Comparison of ENCODE assay signal across 21 cellular contexts in the genomic region with DNA sequence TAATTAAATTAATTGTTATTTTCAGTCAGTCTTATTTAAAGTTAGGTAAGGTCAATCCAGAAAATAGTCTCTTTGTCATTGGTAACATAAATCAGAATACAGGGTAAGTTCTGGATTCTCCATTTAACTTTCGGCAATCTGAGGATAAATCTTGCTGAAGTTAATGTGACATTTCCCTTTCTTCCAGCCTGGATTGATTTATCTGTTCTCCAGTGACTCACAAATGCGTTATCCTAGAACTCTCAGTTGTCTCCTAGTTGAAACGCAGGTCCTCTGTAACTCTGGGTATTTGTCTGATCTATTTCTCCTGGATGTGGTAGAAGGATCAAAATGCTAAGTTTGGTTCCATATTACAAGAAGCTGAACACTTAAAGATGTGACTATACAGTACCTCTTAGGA. TPM values are rescaled to one million over a fixed set of nuclear protein-coding genes. Genes with fewer than 3 reads are reported as not detected.
DNase-seq lines count a peak whose midpoint lies in the region; ATAC-seq, FAIRE-seq and TF ChIP-seq lines count a peak whose summit lies in the region.
"Had no signal": no experiment of that assay in that cellular context is flagged by ENCODE, and none has a peak within 500 bp of the region (broad histone marks: within the 10 kb centered on the region; RNA-seq: fewer than 3 reads in every experiment).

No MANE protein-coding gene starts in this region.

- H3K27ac Mint-ChIP-seq in nephron progenitor cell: peak overlapping the region; percentile 58
- H3K27ac Mint-ChIP-seq: CD8-positive, alpha-beta memory T cell; H9; HFFc6 had no signal

- no peak for TF ChIP-seq CTCF in K562 (IDR thresholded peaks at IDR 0.05 in 2 of 3, conservative IDR thresholded peaks at IDR 0.05 in 1 of 3; ENCODE audit: insufficient read depth in 2 of 3, low read depth in 1 of 3, low read length in 3 of 3)
- no peak for TF ChIP-seq CTCF in fibroblast of villous mesenchyme (IDR thresholded peaks at IDR 0.05; ENCODE audit: insufficient read depth, low read depth, low read length)
- TF ChIP-seq CTCF in nephron progenitor cell (IDR thresholded peaks at IDR 0.05): no peak
- no peak for TF ChIP-seq CTCF in vagina (IDR thresholded peaks at IDR 0.05)

- H3K4me2 ChIP-seq in K562 (ENCODE audit: insufficient read depth, low read length): no peak overlapping the region
- no peak overlapping the region for H3K4me2 ChIP-seq in mesendoderm (ENCODE audit: low read length)
- H3K4me2 ChIP-seq: BLaER1 had no signal

- H2AK5ac ChIP-seq in mesendoderm (ENCODE audit: low read length): no peak overlapping the region

- intact Hi-C loops in K562 (cut with micrococcal nuclease): no loop called here
- intact Hi-C loops in vagina (cut with DNase I): no loop called here

- H3K4ac ChIP-seq in mesendoderm (ENCODE audit: low read depth, low read length): no peak overlapping the region

- no peak for ATAC-seq in K562
- ATAC-seq: HepG2 had no signal

- H3K36me3 ChIP-seq in K562 (ENCODE audit: control insufficient read depth, insufficient read depth, low read length) (no peaks in the 10 kb centered on the region), vagina (no peaks in the 10 kb centered on the region), mesendoderm (ENCODE audit: control insufficient read depth, insufficient read depth, low read length) (no peaks in the 10 kb centered on the region)
- H3K36me3 ChIP-seq: BLaER1 had no signal

- no peaks in the 10 kb centered on the region for H3K9me3 Mint-ChIP-seq in nephron progenitor cell
- H3K9me3 Mint-ChIP-seq: H9 had no signal

- no peak overlapping the region for H3K23ac ChIP-seq in mesendoderm (ENCODE audit: low read length)

- H3K36me3 Mint-ChIP-seq in nephron progenitor cell (ENCODE audit: low read depth): no peaks in the 10 kb centered on the region
- H3K36me3 Mint-ChIP-seq: CD8-positive, alpha-beta memory T cell had no signal

- H4K20me1 ChIP-seq in K562 (replicated peaks; ENCODE audit: control insufficient read depth, insufficient read depth, low read length): no peaks in the 10 kb centered on the region
- H4K20me1 ChIP-seq: BLaER1 had no signal

- H2BK5ac ChIP-seq in mesendoderm (ENCODE audit: low read length): no peak overlapping the region

- no peak overlapping the region for H4K5ac ChIP-seq in mesendoderm (ENCODE audit: low read length)

- no peaks in the 10 kb centered on the region for H3K27me3 ChIP-seq in K562 (ENCODE audit: control insufficient read depth in 2 of 2, insufficient read depth in 2 of 2, low read length in 2 of 2)
- H3K27me3 ChIP-seq in vagina: no peaks in the 10 kb centered on the region
- H3K27me3 ChIP-seq in mesendoderm (ENCODE audit: insufficient read depth, low read length, poor library complexity): no peaks in the 10 kb centered on the region
- H3K27me3 ChIP-seq: BLaER1 had no signal

- CTCF ChIA-PET in K562 (lab: Yijun Ruan, JAX; ENCODE audit: low intra/inter-chr PET ratio): no interaction called here

- TF ChIP-seq EP300 in K562 (IDR thresholded peaks at IDR 0.05; ENCODE audit: low read length): no peak

- H2AFZ ChIP-seq in K562 (ENCODE audit: low read depth, low read length): no peak overlapping the region
- H2AFZ ChIP-seq: GM23248 had no signal

- WGBS in K562 (ENCODE audit: insufficient coverage, low coverage, missing lambda C conversion rate): 3% methylated on average over 3 of the region's 3 CpGs
- no CpG with 5 or more reads among the region's 3 CpGs for WGBS in mesendoderm (ENCODE audit: extremely low coverage, insufficient coverage, low lambda C conversion rate)

- H3K9me3 ChIP-seq in K562 (replicated peaks; ENCODE audit: control insufficient read depth, insufficient read depth, low read depth, low read length): no peaks in the 10 kb centered on the region
- H3K9me3 ChIP-seq in vagina: no peaks in the 10 kb centered on the region
- H3K9me3 ChIP-seq: BLaER1 had no signal

- FAIRE-seq in K562 (lab: Jason Lieb, UNC) (no peak), GM12892 (lab: Jason Lieb, UNC) (no peak)
- FAIRE-seq: GM18507, HepG2 had no signal

- peaks cover 0 to 3% of the 10 kb centered on the region in 2 experiments; a peak in 3 of 5 replicates for H3K4me1 ChIP-seq in K562 (replicated peaks in 1 of 2; ENCODE audit: control insufficient read depth in 2 of 2, insufficient read depth in 2 of 2, low read length in 2 of 2)
- no peaks in the 10 kb centered on the region for H3K4me1 ChIP-seq in vagina
- H3K4me1 ChIP-seq in mesendoderm (ENCODE audit: control insufficient read depth, low read depth, low read length): no peaks in the 10 kb centered on the region
- H3K4me1 ChIP-seq: BLaER1 had no signal

- no peaks in the 10 kb centered on the region for H3K27me3 Mint-ChIP-seq in nephron progenitor cell (ENCODE audit: low read depth, poor library complexity)

- H3K56ac ChIP-seq in mesendoderm (ENCODE audit: low read length): no peak overlapping the region

- POLR2A ChIA-PET in K562 (lab: Yijun Ruan, JAX): no interaction called here

- H3K18ac ChIP-seq in mesendoderm (ENCODE audit: low read length): no peak overlapping the region

- no peaks in the 10 kb centered on the region for H3K9me1 ChIP-seq in K562 (ENCODE audit: control insufficient read depth, insufficient read depth, low read length)

- no peak overlapping the region for H3K4me3 ChIP-seq in K562
- no peak overlapping the region for H3K4me3 ChIP-seq in fibroblast of villous mesenchyme (ENCODE audit: low read depth, low read length)
- H3K4me3 ChIP-seq in vagina: no peak overlapping the region
- no peak overlapping the region for H3K4me3 ChIP-seq in mesendoderm (ENCODE audit: low read length)
- H3K4me3 ChIP-seq: BLaER1, GM23248 had no signal

- H3K79me1 ChIP-seq in mesendoderm (ENCODE audit: low read length): no peaks in the 10 kb centered on the region

- no peak for TF ChIP-seq POLR2A in K562 (conservative IDR thresholded peaks at IDR 0.05)
- no peak for TF ChIP-seq POLR2A in GM12892 (IDR thresholded peaks at IDR 0.05; ENCODE audit: low read depth, low read length)
- TF ChIP-seq POLR2A in vagina (IDR thresholded peaks at IDR 0.05): no peak

- H2BK120ac ChIP-seq in mesendoderm (ENCODE audit: low read depth, low read length): no peak overlapping the region

- H3K79me2 ChIP-seq in K562 (ENCODE audit: control insufficient read depth, insufficient read depth, low read length): no peaks in the 10 kb centered on the region
- H3K79me2 ChIP-seq in mesendoderm (ENCODE audit: control insufficient read depth, insufficient read depth, low read length): no peaks in the 10 kb centered on the region

- peak; percentile 38 for DNase-seq in HCEC 1CT
- no peak for DNase-seq in K562 (ENCODE audit: extremely low read depth in 1 of 4, low spot score in 3 of 4)
- DNase-seq in fibroblast of villous mesenchyme (ENCODE audit: low read depth): peak; percentile 1
- no peak for DNase-seq in nephron progenitor cell
- no peak for DNase-seq in GM12892 (ENCODE audit: insufficient read length)
- no peak for DNase-seq in medulla oblongata (ENCODE audit: extremely low spot score)
- no peak for DNase-seq in vagina (ENCODE audit: extremely low spot score in 2 of 2)
- no peak for DNase-seq in mesendoderm
- DNase-seq: AML-193; CD8-positive, alpha-beta memory T cell; DMS53; GF-D8; GM23248; H9; HFFc6 had no signal

- in situ Hi-C loops in K562 (cut with MboI): no loop called here

- TF ChIP-seq RAD21 in K562 (CRISPR knock-in tag; conservative IDR thresholded peaks at IDR 0.05 in 1 of 2, IDR thresholded peaks at IDR 0.05 in 1 of 2): no peak

- H3K27ac ChIP-seq in K562 (ENCODE audit: extremely low read depth, low read depth, low read length) (no peak overlapping the region), vagina (no peak overlapping the region), mesendoderm (ENCODE audit: low read depth, low read length) (no peak overlapping the region)
- H3K27ac ChIP-seq: 22Rv1, BLaER1, GM23248 had no signal

- no TSS peak for BruUV-seq in K562 (replicated peaks; lab: Mats Ljungman, UMichigan)

- H3K4me1 Mint-ChIP-seq in nephron progenitor cell: peaks cover 41% of the 10 kb centered on the region
- H3K4me1 Mint-ChIP-seq: CD8-positive, alpha-beta memory T cell; H9 had no signal

- no peak overlapping the region for H4K8ac ChIP-seq in mesendoderm (ENCODE audit: low read depth, low read length)

- H3K9ac ChIP-seq in K562 (ENCODE audit: insufficient read depth in 1 of 2, low read depth in 2 of 2, low read length in 2 of 2) (no peak overlapping the region), mesendoderm (ENCODE audit: low read length) (no peak overlapping the region)
- H3K9ac ChIP-seq: BLaER1, GM23248 had no signal

- H3K4me3 Mint-ChIP-seq in nephron progenitor cell: peak overlapping the region; percentile 18
- H3K4me3 Mint-ChIP-seq: CD8-positive, alpha-beta memory T cell; H9; HFFc6 had no signal

- H2BK15ac ChIP-seq in mesendoderm (replicated peaks; ENCODE audit: low read depth): no peak overlapping the region

RNA-seq across cellular contexts. Expression of a gene that starts 21.0 kb away (rescaled TPM):
- not detected in 2 replicates for total RNA-seq in K562 (2011; cell fraction: chromatin; rRNA removed; ENCODE audit: low replicate concordance)
- total RNA-seq in K562 (2011; cell fraction: nucleolus; rRNA removed): not detected in 2 replicates
- total RNA-seq in K562 (2011; cell fraction: nucleoplasm; rRNA removed): not detected in 2 replicates
- total RNA-seq in K562 (2014; rRNA removed) (not detected in 2 replicates), K562 (2014; rRNA removed; fragmentation: Illumina TruSeq; extraction: Trizol) (not detected in 2 replicates), K562 (2015; rRNA removed; fragmentation: Illumina TruSeq; extraction: Trizol) (0.04 TPM in 1 of 2 replicates, not detected in the other), K562 (2021) (not detected in 2 replicates), fibroblast of villous mesenchyme (not detected in 2 replicates), vagina (0.25 TPM)
- polyA plus RNA-seq in K562 (2011; rRNA removed) (0.03 and 0.05 TPM in 2 replicates), K562 (2014; fragmentation: Illumina TruSeq; extraction: Trizol) (not detected in 2 replicates), K562 (2014; fragmentation: Nextera tagmentation; extraction: Ambion mirVana) (not detected), K562 (2014; rRNA removed) (not detected in 2 replicates)
- 0.03 and 0.06 TPM in 2 replicates for polyA plus RNA-seq in K562 (2011; cell fraction: cytosol; rRNA removed)
- polyA plus RNA-seq in K562 (2011; cell fraction: nucleus; rRNA removed): 0.07 TPM in 1 of 2 replicates, not detected in the other
- polyA plus RNA-seq in K562 (2012): not detected in 2 replicates
- polyA minus RNA-seq in K562 (2011; rRNA and poly(A)+ RNA removed): 0.12 TPM in 1 of 2 replicates, not detected in the other
- not detected in 2 replicates for polyA minus RNA-seq in K562 (2011; cell fraction: cytosol; rRNA and poly(A)+ RNA removed)
- polyA minus RNA-seq in K562 (2011; cell fraction: nucleus; rRNA and poly(A)+ RNA removed): not detected in 2 replicates
- polyA plus RNA-seq in GM12892 (2012; ENCODE audit: missing spikeins): not detected
- polyA plus RNA-seq in mesendoderm (2013, experiment 1 of 2): not detected
- not detected for polyA plus RNA-seq in mesendoderm (2013, experiment 2 of 2)
- total RNA-seq: A673; CD8-positive, alpha-beta memory T cell; GM23248; H9; HepG2; HFFc6; HT1080 had no signal
- polyA plus RNA-seq: CD8-positive, alpha-beta memory T cell; GM23248; HepG2 had no signal

RNA-seq across cellular contexts. Expression of a gene that starts 27.5 kb away (rescaled TPM):
- total RNA-seq in K562 (2011; cell fraction: chromatin; rRNA removed; ENCODE audit: low replicate concordance): not detected in 2 replicates
- total RNA-seq in K562 (2011; cell fraction: nucleolus; rRNA removed): not detected in 2 replicates
- not detected in 2 replicates for total RNA-seq in K562 (2011; cell fraction: nucleoplasm; rRNA removed)
- total RNA-seq in K562 (2014; rRNA removed) (not detected in 2 replicates), K562 (2014; rRNA removed; fragmentation: Illumina TruSeq; extraction: Trizol) (not detected in 2 replicates), K562 (2015; rRNA removed; fragmentation: Illumina TruSeq; extraction: Trizol) (not detected in 2 replicates), K562 (2021) (not detected in 2 replicates), fibroblast of villous mesenchyme (not detected in 2 replicates), vagina (not detected)
- polyA plus RNA-seq in K562 (2011; rRNA removed) (not detected in 2 replicates), K562 (2014; fragmentation: Illumina TruSeq; extraction: Trizol) (not detected in 2 replicates), K562 (2014; fragmentation: Nextera tagmentation; extraction: Ambion mirVana) (not detected), K562 (2014; rRNA removed) (not detected in 2 replicates)
- not detected in 2 replicates for polyA plus RNA-seq in K562 (2011; cell fraction: cytosol; rRNA removed)
- not detected in 2 replicates for polyA plus RNA-seq in K562 (2011; cell fraction: nucleus; rRNA removed)
- polyA plus RNA-seq in K562 (2012): not detected in 2 replicates
- not detected in 2 replicates for polyA minus RNA-seq in K562 (2011; rRNA and poly(A)+ RNA removed)
- polyA minus RNA-seq in K562 (2011; cell fraction: cytosol; rRNA and poly(A)+ RNA removed): not detected in 2 replicates
- not detected in 2 replicates for polyA minus RNA-seq in K562 (2011; cell fraction: nucleus; rRNA and poly(A)+ RNA removed)
- polyA plus RNA-seq in GM12892 (2012; ENCODE audit: missing spikeins): not detected
- not detected for polyA plus RNA-seq in mesendoderm (2013, experiment 1 of 2)
- not detected for polyA plus RNA-seq in mesendoderm (2013, experiment 2 of 2)
- total RNA-seq: A673; CD8-positive, alpha-beta memory T cell; GM23248; H9; HepG2; HFFc6; HT1080 had no signal
- polyA plus RNA-seq: CD8-positive, alpha-beta memory T cell; GM23248; HepG2 had no signal

RNA-seq across cellular contexts. Expression of a gene that starts 32.9 kb away (rescaled TPM):
- total RNA-seq in K562 (2011; cell fraction: chromatin; rRNA removed; ENCODE audit: low replicate concordance): not detected in 2 replicates
- total RNA-seq in K562 (2011; cell fraction: nucleolus; rRNA removed): not detected in 2 replicates
- total RNA-seq in K562 (2011; cell fraction: nucleoplasm; rRNA removed): not detected in 2 replicates
- total RNA-seq in K562 (2014; rRNA removed) (not detected in 2 replicates), K562 (2014; rRNA removed; fragmentation: Illumina TruSeq; extraction: Trizol) (not detected in 2 replicates), K562 (2015; rRNA removed; fragmentation: Illumina TruSeq; extraction: Trizol) (not detected in 2 replicates), K562 (2021) (not detected in 2 replicates), fibroblast of villous mesenchyme (0.43 and 1.9 TPM in 2 replicates), vagina (0.98 TPM)
- polyA plus RNA-seq in K562 (2011; rRNA removed) (0.07 TPM in 1 of 2 replicates, not detected in the other), K562 (2014; fragmentation: Illumina TruSeq; extraction: Trizol) (not detected in 2 replicates), K562 (2014; fragmentation: Nextera tagmentation; extraction: Ambion mirVana) (not detected), K562 (2014; rRNA removed) (not detected in 2 replicates)
- polyA plus RNA-seq in K562 (2011; cell fraction: cytosol; rRNA removed): 0.06 and 0.07 TPM in 2 replicates
- polyA plus RNA-seq in K562 (2011; cell fraction: nucleus; rRNA removed): 0.06 TPM in 1 of 2 replicates, not detected in the other
- 0.03 TPM in 1 of 2 replicates, not detected in the other for polyA plus RNA-seq in K562 (2012)
- not detected in 2 replicates for polyA minus RNA-seq in K562 (2011; rRNA and poly(A)+ RNA removed)
- not detected in 2 replicates for polyA minus RNA-seq in K562 (2011; cell fraction: cytosol; rRNA and poly(A)+ RNA removed)
- polyA minus RNA-seq in K562 (2011; cell fraction: nucleus; rRNA and poly(A)+ RNA removed): not detected in 2 replicates
- not detected for polyA plus RNA-seq in GM12892 (2012; ENCODE audit: missing spikeins)
- polyA plus RNA-seq in mesendoderm (2013, experiment 1 of 2): not detected
- polyA plus RNA-seq in mesendoderm (2013, experiment 2 of 2): not detected
- total RNA-seq: A673; CD8-positive, alpha-beta memory T cell; GM23248; H9; HepG2; HT1080 had no signal
- polyA plus RNA-seq: CD8-positive, alpha-beta memory T cell; GM23248; HepG2 had no signal

RNA-seq across cellular contexts. Expression of a gene that starts 39.8 kb away (rescaled TPM):
- total RNA-seq in K562 (2011; cell fraction: chromatin; rRNA removed; ENCODE audit: low replicate concordance): not detected in 2 replicates
- not detected in 2 replicates for total RNA-seq in K562 (2011; cell fraction: nucleolus; rRNA removed)
- not detected in 2 replicates for total RNA-seq in K562 (2011; cell fraction: nucleoplasm; rRNA removed)
- total RNA-seq in K562 (2014; rRNA removed): not detected in 2 replicates
- total RNA-seq in K562 (2014; rRNA removed; fragmentation: Illumina TruSeq; extraction: Trizol): not detected in 2 replicates
- not detected in 2 replicates for total RNA-seq in K562 (2015; rRNA removed; fragmentation: Illumina TruSeq; extraction: Trizol)
- total RNA-seq in K562 (2021): not detected in 2 replicates
- not detected in 2 replicates for polyA plus RNA-seq in K562 (2011; rRNA removed)
- not detected in 2 replicates for polyA plus RNA-seq in K562 (2011; cell fraction: cytosol; rRNA removed)
- not detected in 2 replicates for polyA plus RNA-seq in K562 (2011; cell fraction: nucleus; rRNA removed)
- not detected in 2 replicates for polyA plus RNA-seq in K562 (2012)
- polyA plus RNA-seq in K562 (2014; fragmentation: Illumina TruSeq; extraction: Trizol): not detected in 2 replicates
- not detected for polyA plus RNA-seq in K562 (2014; fragmentation: Nextera tagmentation; extraction: Ambion mirVana)
- not detected in 2 replicates for polyA plus RNA-seq in K562 (2014; rRNA removed)
- not detected in 2 replicates for polyA minus RNA-seq in K562 (2011; rRNA and poly(A)+ RNA removed)
- polyA minus RNA-seq in K562 (2011; cell fraction: cytosol; rRNA and poly(A)+ RNA removed): not detected in 2 replicates
- polyA minus RNA-seq in K562 (2011; cell fraction: nucleus; rRNA and poly(A)+ RNA removed): not detected in 2 replicates
- not detected in 2 replicates for total RNA-seq in fibroblast of villous mesenchyme
- polyA plus RNA-seq in GM12892 (2012; ENCODE audit: missing spikeins): not detected
- not detected for total RNA-seq in vagina
- polyA plus RNA-seq in mesendoderm (2013, experiment 1 of 2): not detected
- not detected for polyA plus RNA-seq in mesendoderm (2013, experiment 2 of 2)
- total RNA-seq: A673; CD8-positive, alpha-beta memory T cell; GM23248; H9; HepG2; HFFc6; HT1080 had no signal
- polyA plus RNA-seq: CD8-positive, alpha-beta memory T cell; GM23248; HepG2 had no signal

RNA-seq across cellular contexts. Expression of a gene that starts 56.8 kb away (rescaled TPM):
- 21.2 and 28.3 TPM in 2 replicates for total RNA-seq in K562 (2011; cell fraction: chromatin; rRNA removed; ENCODE audit: low replicate concordance)
- total RNA-seq in K562 (2011; cell fraction: nucleolus; rRNA removed): 13.0 and 14.3 TPM in 2 replicates
- 20.9 and 23.4 TPM in 2 replicates for total RNA-seq in K562 (2011; cell fraction: nucleoplasm; rRNA removed)
- total RNA-seq in K562 (2014; rRNA removed): 8.8 and 10.2 TPM in 2 replicates
- total RNA-seq in K562 (2014; rRNA removed; fragmentation: Illumina TruSeq; extraction: Trizol): 6.1 and 6.7 TPM in 2 replicates
- total RNA-seq in K562 (2015; rRNA removed; fragmentation: Illumina TruSeq; extraction: Trizol): 9.2 TPM in 2 replicates
- total RNA-seq in K562 (2021): 8.6 and 9.2 TPM in 2 replicates
- 6.4 and 6.5 TPM in 2 replicates for polyA plus RNA-seq in K562 (2011; rRNA removed)
- 4.4 and 4.5 TPM in 2 replicates for polyA plus RNA-seq in K562 (2011; cell fraction: cytosol; rRNA removed)
- polyA plus RNA-seq in K562 (2011; cell fraction: nucleus; rRNA removed): 10.6 and 13.6 TPM in 2 replicates
- polyA plus RNA-seq in K562 (2012): 8.0 and 9.7 TPM in 2 replicates
- polyA plus RNA-seq in K562 (2014; fragmentation: Illumina TruSeq; extraction: Trizol): 9.8 and 10.9 TPM in 2 replicates
- polyA plus RNA-seq in K562 (2014; fragmentation: Nextera tagmentation; extraction: Ambion mirVana): 1 to 10 TPM; 5.2 to 7.7 TPM
- 7.9 and 9.3 TPM in 2 replicates for polyA plus RNA-seq in K562 (2014; rRNA removed)
- 6.7 and 7.5 TPM in 2 replicates for polyA minus RNA-seq in K562 (2011; rRNA and poly(A)+ RNA removed)
- 1.9 and 2.5 TPM in 2 replicates for polyA minus RNA-seq in K562 (2011; cell fraction: cytosol; rRNA and poly(A)+ RNA removed)
- polyA minus RNA-seq in K562 (2011; cell fraction: nucleus; rRNA and poly(A)+ RNA removed): 12.7 and 15.4 TPM in 2 replicates
- 9.3 and 12.1 TPM in 2 replicates for total RNA-seq in fibroblast of villous mesenchyme
- polyA plus RNA-seq in GM12892 (2012; ENCODE audit: missing spikeins): 6.7 TPM
- 9.6 TPM for total RNA-seq in vagina
- 3.5 TPM for polyA plus RNA-seq in mesendoderm (2013, experiment 1 of 2)
- 3.2 TPM for polyA plus RNA-seq in mesendoderm (2013, experiment 2 of 2)
- total RNA-seq: HepG2 had no signal
- polyA plus RNA-seq: HepG2 had no signal

Comparison
In these comparisons a context has a peak if more than half of its experiments do, and no peak if none do; other contexts are left out.
1. DNase-seq: peak in HCEC 1CT (single experiment) and fibroblast of villous mesenchyme (single experiment); none in K562 (0 of 4), nephron progenitor cell (single experiment), GM12892 (single experiment), medulla oblongata (single experiment), vagina (0 of 2) and mesendoderm (single experiment).